In genomic region chr15:60477991-60478632, GRCh38 we compare ENCODE assay signal across 8 cellular contexts. TPM values are rescaled to one million over a fixed set of nuclear protein-coding genes. Genes with fewer than 3 reads are reported as not detected.
DNase-seq lines count a peak whose midpoint lies in the region; ATAC-seq and TF ChIP-seq lines count a peak whose summit lies in the region.

No MANE protein-coding gene starts in this region.

- H3K9me3 Mint-ChIP-seq in activated naive CD4-positive, alpha-beta T cell treated with anti-CD3 and anti-CD28 coated beads, Interleukin-2, amount 10 ng/mL, durations not matched to agents 7 days and 5 days = no peaks in the 10 kb centered on the region

- no peak for TF ChIP-seq POLR2A in suprapubic skin (IDR thresholded peaks at IDR 0.05)

- no peak for TF ChIP-seq EP300 in suprapubic skin (IDR thresholded peaks at IDR 0.05)

- H3K27me3 Mint-ChIP-seq in activated naive CD4-positive, alpha-beta T cell treated with anti-CD3 and anti-CD28 coated beads, Interleukin-2, amount 10 ng/mL, durations not matched to agents 7 days and 5 days = no peaks in the 10 kb centered on the region

- peak overlapping the region; percentile 90 for H2AFZ ChIP-seq in PC-9

- H3K4me3 Mint-ChIP-seq in activated naive CD4-positive, alpha-beta T cell treated with anti-CD3 and anti-CD28 coated beads, Interleukin-2, amount 10 ng/mL, durations not matched to agents 7 days and 5 days = peak overlapping the region; percentile 85

- H3F3A ChIP-seq in PC-9 (ENCODE audit: insufficient read depth, low read depth) = no peaks in the 10 kb centered on the region

- no peaks in the 10 kb centered on the region for H4K20me1 ChIP-seq in PC-9 (ENCODE audit: insufficient read depth)

- intact Hi-C loops in PC-9 (cut with micrococcal nuclease; ENCODE audit: unreplicated experiment) = loop anchor here (2.0 kb wide), 1 partner anchor 85 kb away; no protein-coding TSS in a partner anchor

- H3K27me3 ChIP-seq in PC-9 (ENCODE audit: insufficient read depth, low read depth) = no peaks in the 10 kb centered on the region
- no peaks in the 10 kb centered on the region for H3K27me3 ChIP-seq in suprapubic skin

- H3K36me3 ChIP-seq in PC-9 (ENCODE audit: low read depth) (no peaks in the 10 kb centered on the region), suprapubic skin (peaks cover 14% of the 10 kb centered on the region)

- ATAC-seq in GM18868 (IDR thresholded peaks at IDR 0.05; ENCODE audit: unreplicated experiment) = no peak

- H3K27ac ChIP-seq in PC-9 (peak overlapping the region; percentile 51), suprapubic skin (peak overlapping the region; percentile 95)

- H3K27ac Mint-ChIP-seq in activated naive CD4-positive, alpha-beta T cell treated with anti-CD3 and anti-CD28 coated beads, Interleukin-2, amount 10 ng/mL, durations not matched to agents 7 days and 5 days = peak overlapping the region; percentile 92

- H3K79me2 ChIP-seq in PC-9 (ENCODE audit: low read depth) = peaks cover 29% of the 10 kb centered on the region

- POLR2A ChIA-PET in PC-9 (lab: Charles Lee; ENCODE audit: unreplicated experiment) = interaction anchor here (0.6 to 0.7 kb wide), 4 partner anchors 27 to 1910 kb away, joined by 3 to 5 read pairs (median 4); no protein-coding TSS in a partner anchor

- peaks cover 25% of the 10 kb centered on the region for H3K4me1 ChIP-seq in PC-9 (replicated peaks; ENCODE audit: insufficient read depth)
- peaks cover 44% of the 10 kb centered on the region for H3K4me1 ChIP-seq in suprapubic skin

- H3K4me3 ChIP-seq in PC-9 (peak overlapping the region; percentile 66), choroid plexus epithelial cell (ENCODE audit: low read depth, low read length) (peak overlapping the region; percentile 86), suprapubic skin (peak overlapping the region; percentile 78)

- H3K9me3 ChIP-seq in PC-9 (ENCODE audit: insufficient read depth, low read depth) (no peaks in the 10 kb centered on the region), suprapubic skin (no peaks in the 10 kb centered on the region)

- H3K4me2 ChIP-seq in PC-9 = peak overlapping the region; percentile 95

- 5% methylated on average over 9 of the region's 9 CpGs for WGBS in suprapubic skin

- DNase-seq in activated naive CD4-positive, alpha-beta T cell treated with anti-CD3 and anti-CD28 coated beads, Interleukin-2, amount 10 ng/mL, durations not matched to agents 7 days and 5 days = no peak
- no peak for DNase-seq in activated naive CD4-positive, alpha-beta T cell treated with Interleukin-2 at 50 U/mL for 16 hours
- DNase-seq in PC-9 = peak in 1 of 2 experiments; percentile 2
- DNase-seq in choroid plexus epithelial cell (ENCODE audit: low read depth) = peak; percentile 44
- peak; percentile 64 for DNase-seq in left kidney (ENCODE audit: low read depth, low spot score)
- no peak for DNase-seq in suprapubic skin (ENCODE audit: low spot score in 2 of 2)
- no peak for DNase-seq in NCI-H1048 (lab: John Stamatoyannopoulos, UW)

- CTCF ChIA-PET in activated naive CD4-positive, alpha-beta T cell treated with anti-CD3 and anti-CD28 coated beads, Interleukin-2, amount 10 ng/mL, durations not matched to agents 7 days and 5 days (lab: Charles Lee) = interaction anchor here (1.1 kb wide), 1 partner anchor 30 kb away, joined by 3 read pairs; no protein-coding TSS in a partner anchor
- CTCF ChIA-PET in PC-9 (lab: Charles Lee) = no interaction called here

- TF ChIP-seq CTCF in PC-9 (conservative IDR thresholded peaks at IDR 0.05) (no peak), choroid plexus epithelial cell (conservative IDR thresholded peaks at IDR 0.05; ENCODE audit: low read depth, low read length) (no peak), suprapubic skin (IDR thresholded peaks at IDR 0.05) (no peak)

- H3K36me3 Mint-ChIP-seq in activated naive CD4-positive, alpha-beta T cell treated with anti-CD3 and anti-CD28 coated beads, Interleukin-2, amount 10 ng/mL, durations not matched to agents 7 days and 5 days = peaks cover 29% of the 10 kb centered on the region

- no peaks in the 10 kb centered on the region for H3K9me2 ChIP-seq in PC-9 (ENCODE audit: insufficient read depth)

- H3K4me1 Mint-ChIP-seq in activated naive CD4-positive, alpha-beta T cell treated with anti-CD3 and anti-CD28 coated beads, Interleukin-2, amount 10 ng/mL, durations not matched to agents 7 days and 5 days = peaks cover 58% of the 10 kb centered on the region

- BruUV-seq in PC-9 (replicated peaks; lab: Mats Ljungman, UMichigan) = TSS peak; percentile 67

RNA-seq across cellular contexts. Expression of gene ICE2, which starts 0.8 kb away (rescaled TPM):
- 64.1 and 67.5 TPM in 2 replicates for total RNA-seq in PC-9 (2021)
- total RNA-seq in suprapubic skin = 10 to 100 TPM; 11.9 to 35.2 (median 27.2) TPM

Comparison
In these comparisons a context has a peak if more than half of its experiments do, and no peak if none do; other contexts are left out.
1. DNase-seq: peak in choroid plexus epithelial cell (single experiment) and left kidney (single experiment); none in activated naive CD4-positive, alpha-beta T cell treated with anti-CD3 and anti-CD28 coated beads, Interleukin-2, amount 10 ng/mL, durations not matched to agents 7 days and 5 days (single experiment), activated naive CD4-positive, alpha-beta T cell treated with Interleukin-2 at 50 U/mL for 16 hours (single experiment), suprapubic skin (0 of 2) and NCI-H1048 (single experiment).
2. Peak in every context shown above with its lines, with median percentiles within 50 percentile points of each other: H3K4me3 ChIP-seq.